ENCODE assay signal across 1 cellular context in the genomic region with DNA sequence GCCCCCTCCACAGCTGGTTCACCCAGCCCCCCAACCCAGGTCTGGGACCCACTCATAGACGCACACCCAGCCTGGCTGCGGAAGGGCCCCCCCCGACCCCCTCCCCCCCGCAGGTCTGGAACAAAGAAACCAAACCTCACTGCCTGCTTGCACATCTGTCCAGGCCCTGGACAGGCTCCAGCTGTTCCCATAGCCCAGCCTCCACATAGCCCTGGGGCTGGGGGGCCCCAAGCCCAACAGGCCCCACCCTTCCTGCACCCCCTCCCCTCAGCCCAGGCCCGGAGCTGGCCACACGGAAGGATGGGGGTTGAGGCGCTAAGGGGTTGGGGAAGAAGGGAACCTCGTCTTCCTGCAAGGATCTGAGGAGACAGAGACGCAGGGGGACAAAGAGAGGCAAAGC.
TF ChIP-seq lines count a peak whose summit lies in the region.

No MANE protein-coding gene starts in this region.

TF ChIP-seq in endothelial cell of umbilical vein, 7 proteins besides CTCF, POLR2A, EP300 and RAD21 (continued from another document):
- TF ChIP-seq POLR2AphosphoS5 (IDR thresholded peaks at IDR 0.05; ENCODE audit: insufficient read depth, low read depth, low read length), result no peak
- no peak for TF ChIP-seq EZH2 (IDR thresholded peaks at IDR 0.05; ENCODE audit: borderline replicate concordance, low read depth, low read length, severe bottlenecking)
- TF ChIP-seq FOS (IDR thresholded peaks at IDR 0.05; ENCODE audit: borderline replicate concordance, insufficient read depth, low read length), result no peak
- TF ChIP-seq MYC (IDR thresholded peaks at IDR 0.05; ENCODE audit: low read depth, low read length), result no peak
- TF ChIP-seq, protein P1, sequence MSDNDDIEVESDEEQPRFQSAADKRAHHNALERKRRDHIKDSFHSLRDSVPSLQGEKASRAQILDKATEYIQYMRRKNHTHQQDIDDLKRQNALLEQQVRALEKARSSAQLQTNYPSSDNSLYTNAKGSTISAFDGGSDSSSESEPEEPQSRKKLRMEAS (IDR thresholded peaks at IDR 0.05; ENCODE audit: insufficient read depth, insufficient read length), result no peak
